2 cellular contexts compared by ENCODE assay signal in genomic region chr6:3751730-3752537, GRCh38.
TF ChIP-seq lines count a peak whose summit lies in the region.

No MANE protein-coding gene starts in this region.

TF ChIP-seq in HEK293, 187 proteins besides CTCF, POLR2A, EP300 and RAD21 (continued from another document and continues in another):
- TF ChIP-seq FEZF1 (tag by site-specific recombination; IDR thresholded peaks at IDR 0.05) (no peak), ZNF521 (tag by site-specific recombination; IDR thresholded peaks at IDR 0.05) (no peak), ZFP3 (tag by site-specific recombination; IDR thresholded peaks at IDR 0.05; ENCODE audit: low read depth) (no peak), ZBTB49 (tag by site-specific recombination; IDR thresholded peaks at IDR 0.05; ENCODE audit: low read depth) (no peak), ZNF223 (tag by site-specific recombination; IDR thresholded peaks at IDR 0.05) (no peak), HOXD13 (CRISPR knock-in tag; IDR thresholded peaks at IDR 0.05; ENCODE audit: borderline replicate concordance) (0 out of 2 replicates have a peak, but pooled peaks have one; percentile 10), ZNF184 (tag by site-specific recombination; IDR thresholded peaks at IDR 0.05) (0 out of 2 replicates have a peak, but pooled peaks have one; percentile 20), ZFP69B (tag by site-specific recombination; IDR thresholded peaks at IDR 0.05) (no peak), SETDB1 (IDR thresholded peaks at IDR 0.05; ENCODE audit: insufficient read length, low read length) (no peak), ZSCAN30 (tag by site-specific recombination; IDR thresholded peaks at IDR 0.05) (no peak), ZNF560 (tag by site-specific recombination; IDR thresholded peaks at IDR 0.05; ENCODE audit: borderline replicate concordance) (no peak), IKZF3 (tag by site-specific recombination; IDR thresholded peaks at IDR 0.05) (no peak), HOXC10 (CRISPR knock-in tag; IDR thresholded peaks at IDR 0.05) (no peak), ZBTB1 (tag by site-specific recombination; IDR thresholded peaks at IDR 0.05) (no peak), ZNF37A (tag by site-specific recombination; IDR thresholded peaks at IDR 0.05) (no peak), ZIC2 (tag by site-specific recombination; IDR thresholded peaks at IDR 0.05) (peak; percentile 29; the same call in 1 of the 2 replicates), ZNF629 (tag by site-specific recombination; IDR thresholded peaks at IDR 0.05) (no peak), ZBTB20 (tag by site-specific recombination; IDR thresholded peaks at IDR 0.05) (peak; percentile 59), ZNF654 (tag by site-specific recombination; IDR thresholded peaks at IDR 0.05; ENCODE audit: low read depth) (no peak), ZNF140 (tag by site-specific recombination; IDR thresholded peaks at IDR 0.05) (no peak), ZBTB44 (tag by site-specific recombination; IDR thresholded peaks at IDR 0.05) (no peak), BCL6B (tag by site-specific recombination; IDR thresholded peaks at IDR 0.05) (no peak), ZBTB48 (tag by site-specific recombination; IDR thresholded peaks at IDR 0.05) (no peak), GLIS1 (tag by site-specific recombination; IDR thresholded peaks at IDR 0.05) (peak; percentile 82), YY1 (tag by site-specific recombination; IDR thresholded peaks at IDR 0.05) (no peak), ZNF19 (tag by site-specific recombination; IDR thresholded peaks at IDR 0.05; ENCODE audit: low read depth) (no peak), KLF10 (tag by site-specific recombination; IDR thresholded peaks at IDR 0.05) (peak; percentile 52; the same call in 1 of the 2 replicates), ZNF18 (tag by site-specific recombination; IDR thresholded peaks at IDR 0.05) (no peak), ZNF488 (tag by site-specific recombination; IDR thresholded peaks at IDR 0.05) (no peak), ZNF624 (tag by site-specific recombination; IDR thresholded peaks at IDR 0.05) (no peak)

TF ChIP-seq in HepG2, 621 proteins besides CTCF, POLR2A, EP300 and RAD21 (continued from another document and continues in another):
- TF ChIP-seq ZNF503 (CRISPR knock-in tag; IDR thresholded peaks at IDR 0.05) (no peak), ZBTB4 (CRISPR knock-in tag; IDR thresholded peaks at IDR 0.05; ENCODE audit: borderline replicate concordance) (peak; percentile 77; the same call in 1 of the 2 replicates), GRHL1 (CRISPR knock-in tag; conservative IDR thresholded peaks at IDR 0.05) (no peak), PHF20 (CRISPR knock-in tag; IDR thresholded peaks at IDR 0.05) (peak; percentile 62; the same call in 1 of the 2 replicates), POLR2G (IDR thresholded peaks at IDR 0.05; ENCODE audit: low read depth, low read length) (peak; percentile 67), DDIT3 (CRISPR knock-in tag; IDR thresholded peaks at IDR 0.05) (no peak), ZNF720 (CRISPR knock-in tag; IDR thresholded peaks at IDR 0.05) (peak; percentile 78; the same call in 1 of the 2 replicates), ZNF460 (CRISPR knock-in tag; IDR thresholded peaks at IDR 0.05; ENCODE audit: borderline replicate concordance) (peak; percentile 40; the same call in 1 of the 2 replicates), REST (IDR thresholded peaks at IDR 0.05; ENCODE audit: borderline replicate concordance in 1 of 2, low read depth in 1 of 2, low read length in 2 of 2) (no peak; a peak in 1 of 4 replicates), ZNF704 (CRISPR knock-in tag; IDR thresholded peaks at IDR 0.05; ENCODE audit: borderline replicate concordance) (no peak; the same call in 1 of the 2 replicates), NFKB2 (CRISPR knock-in tag; IDR thresholded peaks at IDR 0.05; ENCODE audit: borderline replicate concordance) (peak; percentile 67; the same call in 1 of the 2 replicates), MXD3 (CRISPR knock-in tag; IDR thresholded peaks at IDR 0.05) (peak; percentile 69; the same call in 1 of the 2 replicates), ZNF33B (CRISPR knock-in tag; IDR thresholded peaks at IDR 0.05) (no peak; the same call in 1 of the 2 replicates), HOXA9 (CRISPR knock-in tag; IDR thresholded peaks at IDR 0.05; ENCODE audit: borderline replicate concordance) (peak; percentile 23; the same call in 1 of the 2 replicates), ZNF20 (CRISPR knock-in tag; IDR thresholded peaks at IDR 0.05) (peak; percentile 30; the same call in 1 of the 2 replicates), ATF4 (CRISPR knock-in tag; IDR thresholded peaks at IDR 0.05) (0 out of 4 replicates have a peak, but pooled peaks of 1 of the 2 experiments have one; percentile 51), IRF2 (CRISPR knock-in tag; IDR thresholded peaks at IDR 0.05) (peak; percentile 42; the same call in 1 of the 2 replicates), SIX1 (CRISPR knock-in tag; IDR thresholded peaks at IDR 0.05; ENCODE audit: borderline replicate concordance) (peak; percentile 23; the same call in 1 of the 2 replicates), ZBTB8A (CRISPR knock-in tag; IDR thresholded peaks at IDR 0.05; ENCODE audit: borderline replicate concordance, low read depth) (no peak), ZFY (CRISPR knock-in tag; IDR thresholded peaks at IDR 0.05) (peak; percentile 86), SRF (IDR thresholded peaks at IDR 0.05; ENCODE audit: low read depth, low read length) (peak; percentile 12; the same call in 1 of the 2 replicates), ZBTB34 (CRISPR knock-in tag; IDR thresholded peaks at IDR 0.05) (no peak), ZNF800 (CRISPR knock-in tag; IDR thresholded peaks at IDR 0.05) (peak; percentile 50), ZNF7 (CRISPR knock-in tag; IDR thresholded peaks at IDR 0.05) (0 out of 2 replicates have a peak, but pooled peaks have one; percentile 59), ZNF292 (CRISPR knock-in tag; IDR thresholded peaks at IDR 0.05; ENCODE audit: borderline replicate concordance, low read depth) (no peak), NCOA1 (CRISPR knock-in tag; IDR thresholded peaks at IDR 0.05) (no peak)
